ENCODE assay signal across 28 cellular contexts in genomic region chr3:124325248-124325647, GRCh38.
"Had no signal": no experiment of that assay in that cellular context is flagged by ENCODE, and none has a peak within 500 bp of the region (broad histone marks: within the 10 kb centered on the region; RNA-seq: fewer than 3 reads in every experiment).

No MANE protein-coding gene starts in this region.

- H3K4me3 ChIP-seq: PC-9, SJSA1 had no signal

- H3K9me3 ChIP-seq: SJSA1, SK-N-SH had no signal

- H3K27me3 ChIP-seq: SJSA1 had no signal

- DNase-seq: Karpas-422, KBM-7, MM.1S, NCI-H1048, NCI-H1092 treated with DMSO at 0.1 percent for 48 hours, NCI-H1105 treated with DMSO at 0.1 percent for 48 hours, NCI-H1436, NCI-H1694, NCI-H187, NCI-H1930, NCI-H2029 treated with DMSO at 0.1 percent for 48 hours, NCI-H2081 treated with DMSO at 0.1 percent for 48 hours, NCI-H2107, NCI-H2171, NCI-H226, NCI-H446 treated with DMSO at 0.1 percent for 48 hours, NCI-H510A, NCI-H524, NCI-H526, NCI-H748 treated with DMSO at 0.1 percent for 48 hours, NCI-H82, PC-9, SHP77, SIG-M5, SK-N-SH had no signal

- H3K27ac ChIP-seq: KMS-11, PC-9, RWPE1, SJSA1 had no signal
